Comparison of ENCODE assay signal across 1 cellular context in genomic region chr4:101724093-101724492, GRCh38.
TF ChIP-seq lines count a peak whose summit lies in the region.

No MANE protein-coding gene starts in this region.

TF ChIP-seq in H1, 55 proteins besides CTCF, POLR2A, EP300 and RAD21 (continued from another document):
- TF ChIP-seq SP2 (IDR thresholded peaks at IDR 0.05; ENCODE audit: low read length) = no peak
- TF ChIP-seq BCL11A (IDR thresholded peaks at IDR 0.05; ENCODE audit: low read depth in 2 of 2, low read length in 2 of 2) = no peak
- TF ChIP-seq, protein P1, sequence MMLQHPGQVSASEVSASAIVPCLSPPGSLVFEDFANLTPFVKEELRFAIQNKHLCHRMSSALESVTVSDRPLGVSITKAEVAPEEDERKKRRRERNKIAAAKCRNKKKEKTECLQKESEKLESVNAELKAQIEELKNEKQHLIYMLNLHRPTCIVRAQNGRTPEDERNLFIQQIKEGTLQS (IDR thresholded peaks at IDR 0.05; ENCODE audit: insufficient read depth, low read depth, low read length) = no peak
- TF ChIP-seq JUN (IDR thresholded peaks at IDR 0.05; ENCODE audit: low read depth, low read length) = no peak
- TF ChIP-seq KDM5A (IDR thresholded peaks at IDR 0.05; ENCODE audit: low read length) = no peak
